9 cellular contexts compared by ENCODE assay signal in genomic region chr11:68639322-68639721, GRCh38. TPM values are rescaled to one million over a fixed set of nuclear protein-coding genes. Genes with fewer than 3 reads are reported as not detected.
"Had no signal": no experiment of that assay in that cellular context is flagged by ENCODE, and none has a peak within 500 bp of the region (broad histone marks: within the 10 kb centered on the region; RNA-seq: fewer than 3 reads in every experiment).

No MANE protein-coding gene starts in this region.

RNA-seq across cellular contexts. Expression of gene GAL, which starts 45.0 kb away (rescaled TPM):
- total RNA-seq: natural killer cell, occipital lobe, osteoblast, osteocyte, renal cortical epithelial cell, right atrium auricular region, right cardiac atrium, sciatic nerve, spleen had no signal
- polyA plus RNA-seq: spleen had no signal
